2 cellular contexts compared by ENCODE assay signal in the genomic region with DNA sequence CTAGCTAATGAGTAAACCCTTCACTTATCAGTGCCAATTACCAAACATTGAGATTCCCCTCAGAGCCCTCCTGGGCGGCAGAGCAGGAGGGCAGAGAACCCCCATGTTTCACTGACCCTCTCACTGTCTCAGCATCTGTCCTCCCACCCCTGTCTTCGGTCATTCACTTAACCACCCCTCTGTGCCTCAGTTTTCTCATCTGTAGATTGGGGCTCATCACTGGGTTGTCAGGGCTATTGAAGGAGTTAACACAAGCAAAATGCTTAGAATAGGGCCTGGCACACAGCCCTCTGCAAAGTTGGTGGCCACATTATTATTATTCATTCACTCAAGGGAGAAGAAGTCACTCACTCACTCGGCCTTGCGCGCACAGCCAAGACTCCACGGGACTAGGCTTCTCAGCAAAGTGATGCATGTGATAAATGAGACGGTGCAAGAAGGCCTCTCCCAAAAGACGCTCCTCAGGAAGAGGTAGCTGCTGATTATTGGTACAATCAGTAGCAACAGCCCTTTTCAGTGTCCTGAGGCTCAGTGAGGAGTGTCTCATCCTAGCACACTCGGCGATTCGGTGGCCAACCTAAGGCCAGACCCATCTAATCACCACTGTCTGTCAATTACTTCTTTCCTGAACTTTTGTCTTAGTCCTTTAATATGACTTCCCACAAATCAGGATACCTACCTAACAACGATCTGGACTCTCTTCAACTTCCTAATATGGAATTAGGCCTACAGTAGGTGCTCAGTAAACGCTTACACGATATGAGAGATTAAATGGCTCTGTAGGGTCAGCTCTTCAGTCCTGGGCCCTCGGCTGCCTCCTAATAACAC.
TF ChIP-seq lines count a peak whose summit lies in the region.

No MANE protein-coding gene starts in this region.

TF ChIP-seq in K562, 482 proteins besides CTCF, POLR2A, EP300 and RAD21:
- TF ChIP-seq CHD4 (IDR thresholded peaks at IDR 0.05; ENCODE audit: insufficient read depth, insufficient replicate concordance, low read depth, low read length, poor library complexity, severe bottlenecking) (peak; percentile 47), BCOR (IDR thresholded peaks at IDR 0.05) (peak; percentile 25; the same call in 1 of the 2 replicates), RBM25 (IDR thresholded peaks at IDR 0.05; ENCODE audit: low read depth, low read length, severe bottlenecking) (peak; percentile 22), STAT5A (IDR thresholded peaks at IDR 0.05; ENCODE audit: borderline replicate concordance, low read length) (no peak)
TF ChIP-seq in K562: peak in this region for 3.

TF ChIP-seq in HEK293T, 16 proteins besides CTCF, POLR2A, EP300 and RAD21:
- TF ChIP-seq CTBP1 (IDR thresholded peaks at IDR 0.05; ENCODE audit: borderline replicate concordance) = no peak
